ENCODE assay signal across 8 cellular contexts in the genomic region with DNA sequence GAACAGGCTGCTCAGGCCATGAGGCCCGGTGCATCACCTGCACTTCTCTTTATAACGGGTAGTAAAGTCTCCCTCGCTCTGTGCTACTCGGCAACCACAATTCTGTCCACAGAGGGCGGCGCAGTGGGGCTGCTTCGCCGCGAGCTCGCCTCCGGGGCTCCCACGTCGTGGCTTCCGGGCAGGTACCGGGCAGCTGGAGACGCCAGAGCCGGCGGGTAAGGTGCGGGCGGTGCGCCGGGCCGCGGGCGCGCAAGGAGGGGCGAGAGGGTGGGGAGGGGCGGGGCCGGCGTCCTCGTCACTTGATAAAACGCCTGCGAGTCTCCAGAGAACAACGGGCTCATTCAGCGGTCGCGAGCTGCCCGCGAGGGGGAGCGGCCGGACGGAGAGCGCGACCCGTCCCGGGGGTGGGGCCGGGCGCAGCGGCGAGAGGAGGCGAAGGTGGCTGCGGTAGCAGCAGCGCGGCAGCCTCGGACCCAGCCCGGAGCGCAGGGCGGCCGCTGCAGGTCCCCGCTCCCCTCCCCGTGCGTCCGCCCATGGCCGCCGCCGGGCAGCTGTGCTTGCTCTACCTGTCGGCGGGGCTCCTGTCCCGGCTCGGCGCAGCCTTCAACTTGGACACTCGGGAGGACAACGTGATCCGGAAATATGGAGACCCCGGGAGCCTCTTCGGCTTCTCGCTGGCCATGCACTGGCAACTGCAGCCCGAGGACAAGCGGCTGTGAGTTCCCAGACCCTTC.
DNase-seq lines count a peak whose midpoint lies in the region; ATAC-seq and TF ChIP-seq lines count a peak whose summit lies in the region.

Gene ITGA6, plus strand, starts transcription at position 331 of the 734 bp plus-strand sequence.

- no peaks in the 10 kb centered on the region for H3K36me3 Mint-ChIP-seq in memory B cell

- DNase-seq in HFF-Myc (ENCODE audit: extremely low read depth, low read depth), result no peak
- peak; percentile 69 for DNase-seq in NCI-H748 treated with DMSO at 0.1 percent for 48 hours (lab: John Stamatoyannopoulos, UW)
- DNase-seq in activated CD8-positive, alpha-beta memory T cell treated with anti-CD3 and anti-CD28 coated beads for 48 hours (ENCODE audit: low read depth in 2 of 3, low spot score in 2 of 3), result peak; percentile 40 to 59 (median 44)
- DNase-seq in effector memory CD4-positive, alpha-beta T cell, result peak; percentile 73
- DNase-seq in memory B cell (ENCODE audit: low spot score in 2 of 2), result peak; percentile 26 to 32
- peak; percentile 57 to 68 (median 66) for DNase-seq in stimulated activated CD4-positive, alpha-beta T cell treated with anti-CD3 and anti-CD28 coated beads, TNF-alpha, amount 100 ng/mL, for 4 hours (ENCODE audit: low read depth in 3 of 3)

- peak within 1 kb of the TSS; percentile 78 for H3K4me3 Mint-ChIP-seq in memory B cell

- no peaks in the 10 kb centered on the region for H3K9me3 ChIP-seq in BLaER1 treated with 17β-estradiol and CSF1 and Interleukin-3, amounts not matched to agents 10 nM and 100 nM (replicated peaks in 1 of 11)
- no peaks in the 10 kb centered on the region for H3K9me3 ChIP-seq in effector memory CD4-positive, alpha-beta T cell (ENCODE audit: control insufficient read depth, low read length)

- ATAC-seq in memory B cell (ENCODE audit: low read depth) (peak; percentile 84), HG03097 (IDR thresholded peaks at IDR 0.05; ENCODE audit: low FRiP score, unreplicated experiment) (no peak)

- peaks cover 0 to 22% (median 11%) of the 10 kb centered on the region in 11 experiments; a peak in 6 of 22 replicates for H4K20me1 ChIP-seq in BLaER1 treated with 17β-estradiol and CSF1 and Interleukin-3, amounts not matched to agents 10 nM and 100 nM

- peaks cover 11% of the 10 kb centered on the region for H3K27me3 Mint-ChIP-seq in memory B cell

- no peaks in the 10 kb centered on the region for H3K36me3 ChIP-seq in BLaER1 treated with 17β-estradiol and CSF1 and Interleukin-3, amounts not matched to agents 10 nM and 100 nM
- H3K36me3 ChIP-seq in effector memory CD4-positive, alpha-beta T cell (ENCODE audit: control insufficient read depth, insufficient read depth, low read length), result no peaks in the 10 kb centered on the region

- H3K4me1 ChIP-seq in BLaER1 treated with 17β-estradiol and CSF1 and Interleukin-3, amounts not matched to agents 10 nM and 100 nM, result peaks cover 33 to 43% (median 38%) of the 10 kb centered on the region in 10 experiments
- peaks cover 38% of the 10 kb centered on the region for H3K4me1 ChIP-seq in effector memory CD4-positive, alpha-beta T cell (ENCODE audit: control insufficient read depth, insufficient read depth, low read length, poor library complexity, severe bottlenecking)

- no peaks in the 10 kb centered on the region for H3K9me3 Mint-ChIP-seq in memory B cell

- H3K27ac Mint-ChIP-seq in memory B cell, result no peak within 1 kb of the TSS

- TF ChIP-seq CTCF in HFF-Myc (IDR thresholded peaks at IDR 0.05; ENCODE audit: low read depth, low read length, missing control alignments), result peak; percentile 12

- H3K4me3 ChIP-seq in BLaER1 treated with 17β-estradiol and CSF1 and Interleukin-3, amounts not matched to agents 10 nM and 100 nM, result peak within 1 kb of the TSS; percentile 70 to 84 (median 79)
- H3K4me3 ChIP-seq in HFF-Myc (replicated peaks; ENCODE audit: low read depth, low read length), result peak within 1 kb of the TSS; percentile 65
- H3K4me3 ChIP-seq in effector memory CD4-positive, alpha-beta T cell (ENCODE audit: insufficient read depth, low read depth, low read length, poor library complexity, severe bottlenecking), result peak within 1 kb of the TSS; percentile 81

- H3K4me1 Mint-ChIP-seq in memory B cell, result peaks cover 3% of the 10 kb centered on the region

- H3K4me2 ChIP-seq in BLaER1 treated with 17β-estradiol and CSF1 and Interleukin-3, amounts not matched to agents 10 nM and 100 nM, result peak within 1 kb of the TSS; percentile 96 to 100 (median 98)

- H3K27me3 ChIP-seq in BLaER1 treated with 17β-estradiol and CSF1 and Interleukin-3, amounts not matched to agents 10 nM and 100 nM, result peaks cover 11 to 55% (median 30%) of the 10 kb centered on the region in 11 experiments; a peak in 18 of 22 replicates
- H3K27me3 ChIP-seq in effector memory CD4-positive, alpha-beta T cell (replicated peaks; ENCODE audit: control insufficient read depth, insufficient read depth, low read length, poor library complexity, severe bottlenecking), result no peaks in the 10 kb centered on the region

- H3K27ac ChIP-seq in BLaER1 treated with 17β-estradiol and CSF1 and Interleukin-3, amounts not matched to agents 10 nM and 100 nM, result peak within 1 kb of the TSS in 8 of 11 experiments; percentile 37 to 53 (median 46); a peak in 11 of 22 replicates
- peak within 1 kb of the TSS; percentile 65 for H3K27ac ChIP-seq in effector memory CD4-positive, alpha-beta T cell (ENCODE audit: insufficient read depth, low read length, poor library complexity, severe bottlenecking)

- H3K9ac ChIP-seq in BLaER1 treated with 17β-estradiol and CSF1 and Interleukin-3, amounts not matched to agents 10 nM and 100 nM, result peak within 1 kb of the TSS; percentile 59 to 78 (median 72)
